8 cellular contexts compared by ENCODE assay signal in the genomic region with DNA sequence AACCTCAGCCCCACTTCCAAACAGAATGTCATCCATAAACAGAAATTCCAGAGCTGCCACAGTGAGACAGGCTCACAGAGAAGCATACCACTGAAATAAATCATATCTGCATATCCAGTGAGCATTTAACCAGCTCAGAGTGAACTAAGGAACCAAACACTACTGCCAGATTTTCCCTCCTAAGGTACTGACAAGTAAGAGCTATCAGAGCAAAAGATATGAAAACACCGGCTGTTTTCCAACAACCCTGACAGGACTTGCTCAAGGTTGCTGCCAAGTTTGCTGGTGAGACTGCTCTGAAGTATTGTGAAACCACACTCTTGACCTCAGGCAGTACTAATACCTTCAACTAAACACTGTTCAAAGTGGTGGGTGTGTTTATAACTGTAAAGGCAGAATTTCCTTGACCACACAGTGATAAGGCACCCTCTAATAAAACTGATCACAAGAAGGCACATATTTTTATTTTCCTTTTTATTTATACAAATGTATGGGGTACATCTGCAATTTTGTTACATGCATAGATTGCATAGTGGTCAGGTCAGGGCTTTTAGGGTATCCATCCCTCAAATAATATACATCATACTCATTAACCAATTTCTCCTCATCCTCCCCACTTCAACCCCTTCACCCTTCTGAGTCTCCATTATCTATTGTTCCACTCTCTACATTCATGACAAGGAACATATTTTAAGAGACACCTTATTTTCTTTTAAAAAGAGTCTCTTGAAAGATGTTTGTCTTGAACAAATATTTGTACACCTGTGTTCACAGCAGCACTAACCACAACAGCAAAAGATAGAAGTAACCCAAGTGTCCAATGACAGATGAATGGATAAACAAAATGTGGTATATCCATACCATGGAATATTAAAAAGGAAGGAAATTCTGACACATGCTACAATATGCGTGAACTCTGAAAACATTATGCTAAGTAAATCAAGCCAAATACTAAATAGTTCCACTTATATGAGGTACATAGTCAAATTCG. TPM values are rescaled to one million over a fixed set of nuclear protein-coding genes. Genes with fewer than 3 reads are reported as not detected.
A peak's percentile ranks its signal among the peaks of the same experiment; 100 is the strongest.
DNase-seq lines count a peak whose midpoint lies in the region; ATAC-seq and TF ChIP-seq lines count a peak whose summit lies in the region.

No MANE protein-coding gene starts in this region.

- no peaks in the 10 kb centered on the region for H3K9me3 Mint-ChIP-seq in activated CD4-positive, alpha-beta T cell treated with anti-CD3 and anti-CD28 coated beads, Interleukin-2, amount 10 ng/mL, durations not matched to agents 7 days and 5 days
- H3K9me3 Mint-ChIP-seq in memory B cell = no peaks in the 10 kb centered on the region

- peak overlapping the region; percentile 28 for H3K27ac Mint-ChIP-seq in activated CD4-positive, alpha-beta T cell treated with anti-CD3 and anti-CD28 coated beads, Interleukin-2, amount 10 ng/mL, durations not matched to agents 7 days and 5 days
- H3K27ac Mint-ChIP-seq in memory B cell = peak overlapping the region; percentile 52

- no peaks in the 10 kb centered on the region for H3K36me3 ChIP-seq in mammary epithelial cell (ENCODE audit: insufficient read depth, low read length)

- no peaks in the 10 kb centered on the region for H3K27me3 Mint-ChIP-seq in activated CD4-positive, alpha-beta T cell treated with anti-CD3 and anti-CD28 coated beads, Interleukin-2, amount 10 ng/mL, durations not matched to agents 7 days and 5 days
- H3K27me3 Mint-ChIP-seq in memory B cell = no peaks in the 10 kb centered on the region

- peaks cover 4% of the 10 kb centered on the region for H3K36me3 Mint-ChIP-seq in activated CD4-positive, alpha-beta T cell treated with anti-CD3 and anti-CD28 coated beads, Interleukin-2, amount 10 ng/mL, durations not matched to agents 7 days and 5 days (ENCODE audit: low read depth)
- peaks cover 12% of the 10 kb centered on the region for H3K36me3 Mint-ChIP-seq in memory B cell

- no peak overlapping the region for H2AFZ ChIP-seq in mammary epithelial cell (ENCODE audit: low read depth, low read length)

- no peak overlapping the region for H3K4me3 Mint-ChIP-seq in activated CD4-positive, alpha-beta T cell treated with anti-CD3 and anti-CD28 coated beads, Interleukin-2, amount 10 ng/mL, durations not matched to agents 7 days and 5 days
- no peak overlapping the region for H3K4me3 Mint-ChIP-seq in memory B cell

- no peak for TF ChIP-seq CTCF in mammary epithelial cell (conservative IDR thresholded peaks at IDR 0.05 in 1 of 2, IDR thresholded peaks at IDR 0.05 in 1 of 2; ENCODE audit: extremely low read depth in 1 of 2, insufficient read depth in 1 of 2, low read depth in 1 of 2, low read length in 2 of 2)

- POLR2A ChIA-PET in activated CD4-positive, alpha-beta T cell treated with anti-CD3 and anti-CD28 coated beads, Interleukin-2, amount 10 ng/mL, durations not matched to agents 7 days and 5 days (lab: Charles Lee) = no interaction called here

- intact Hi-C loops in mammary epithelial cell (cut with micrococcal nuclease) = loop anchor here (1.0 kb wide), 1 partner anchor 19 kb away; no protein-coding TSS in a partner anchor

- H3K4me1 ChIP-seq in mammary epithelial cell (ENCODE audit: insufficient read depth, low read length) = peaks cover 49% of the 10 kb centered on the region

- CTCF ChIA-PET in activated CD4-positive, alpha-beta T cell treated with anti-CD3 and anti-CD28 coated beads, Interleukin-2, amount 10 ng/mL, durations not matched to agents 7 days and 5 days (lab: Charles Lee) = no interaction called here
- CTCF ChIA-PET in mammary epithelial cell (lab: Charles Lee; ENCODE audit: low non-redundant PET) = interaction anchor here (0.6 to 0.7 kb wide), 2 partner anchors 16 to 19 kb away, joined by 4 to 5 read pairs; no protein-coding TSS in a partner anchor

- DNase-seq in activated CD4-positive, alpha-beta T cell treated with anti-CD3 and anti-CD28 coated beads, Interleukin-2, amount 10 ng/mL, durations not matched to agents 7 days and 5 days = no peak
- no peak for DNase-seq in activated CD4-positive, alpha-beta T cell treated with anti-CD3 and anti-CD28 coated beads for 1 hour
- DNase-seq in NCI-H1694 treated with DMSO at 0.1 percent for 48 hours (lab: John Stamatoyannopoulos, UW) (peak; percentile 43), mammary epithelial cell (peak; percentile 96), memory B cell (ENCODE audit: low spot score in 2 of 2) (no peak), NCI-H2081 treated with DMSO at 0.1 percent for 48 hours (lab: John Stamatoyannopoulos, UW) (no peak)
- DNase-seq in activated CD4-positive, CD25-positive, alpha-beta regulatory T cell (lab: John Stamatoyannopoulos, UW) = no peak

- peak overlapping the region; percentile 69 for H3K4me2 ChIP-seq in mammary epithelial cell (ENCODE audit: insufficient read depth, low read depth, low read length)

- peaks cover 45% of the 10 kb centered on the region for H3K4me1 Mint-ChIP-seq in activated CD4-positive, alpha-beta T cell treated with anti-CD3 and anti-CD28 coated beads, Interleukin-2, amount 10 ng/mL, durations not matched to agents 7 days and 5 days
- peaks cover 46% of the 10 kb centered on the region for H3K4me1 Mint-ChIP-seq in memory B cell

- dilution Hi-C loops in mammary epithelial cell (cut with HindIII; ENCODE audit: low sequenced_read_pairs) = no loop called here

- H3K9ac ChIP-seq in mammary epithelial cell (ENCODE audit: insufficient read depth, low read length) = no peak overlapping the region

- no peak overlapping the region for H3K4me3 ChIP-seq in mammary epithelial cell (replicated peaks in 1 of 3; ENCODE audit: insufficient read depth in 1 of 3, low read depth in 2 of 3, low read length in 3 of 3)

- no peaks in the 10 kb centered on the region for H3K9me3 ChIP-seq in mammary epithelial cell (replicated peaks; ENCODE audit: insufficient read depth, low read length)

- 59% methylated on average over 3 of the region's 3 CpGs for WGBS in mammary epithelial cell (ENCODE audit: low coverage, missing lambda C conversion rate)

- ATAC-seq in HG02623 (IDR thresholded peaks at IDR 0.05; ENCODE audit: unreplicated experiment) (peak; percentile 75), memory B cell (ENCODE audit: low read depth) (no peak)

- BruUV-seq in mammary epithelial cell (replicated peaks; lab: Mats Ljungman, UMichigan) = no TSS peak

- H3K79me2 ChIP-seq in mammary epithelial cell (ENCODE audit: insufficient read depth, low read length) = peaks cover 41% of the 10 kb centered on the region

- H4K20me1 ChIP-seq in mammary epithelial cell (ENCODE audit: insufficient read depth, low read length) = no peaks in the 10 kb centered on the region

- in situ Hi-C loops in mammary epithelial cell (cut with MboI; ENCODE audit: low sequenced_read_pairs in 2 of 2) = no loop called here

- no peaks in the 10 kb centered on the region for H3K27me3 ChIP-seq in mammary epithelial cell (ENCODE audit: insufficient read depth, low read length)

- no peak overlapping the region for H3K27ac ChIP-seq in mammary epithelial cell (ENCODE audit: insufficient read depth, low read depth, low read length)

RNA-seq across cellular contexts. Expression of gene SGMS1, which starts 18.2 kb away (rescaled TPM):
- total RNA-seq in activated CD4-positive, alpha-beta T cell treated with anti-CD3 and anti-CD28 coated beads, Interleukin-2, amount 10 ng/mL, durations not matched to agents 7 days and 5 days = 10 to 100 TPM; 17.1 to 19.3 TPM
- 10 to 100 TPM; 24.9 to 37.3 TPM for total RNA-seq in mammary epithelial cell
- polyA plus RNA-seq in mammary epithelial cell = 12.6 TPM
- polyA minus RNA-seq in mammary epithelial cell = 16.0 TPM

Comparison
In these comparisons a context has a peak if more than half of its experiments do, and no peak if none do; other contexts are left out.
1. DNase-seq: peak in NCI-H1694 treated with DMSO at 0.1 percent for 48 hours (single experiment) and mammary epithelial cell (single experiment); none in activated CD4-positive, alpha-beta T cell treated with anti-CD3 and anti-CD28 coated beads, Interleukin-2, amount 10 ng/mL, durations not matched to agents 7 days and 5 days (single experiment), activated CD4-positive, alpha-beta T cell treated with anti-CD3 and anti-CD28 coated beads for 1 hour (single experiment), memory B cell (0 of 2), activated CD4-positive, CD25-positive, alpha-beta regulatory T cell (0 of 4) and NCI-H2081 treated with DMSO at 0.1 percent for 48 hours (single experiment).